Comparison of ENCODE assay signal across 8 cellular contexts in the genomic region with DNA sequence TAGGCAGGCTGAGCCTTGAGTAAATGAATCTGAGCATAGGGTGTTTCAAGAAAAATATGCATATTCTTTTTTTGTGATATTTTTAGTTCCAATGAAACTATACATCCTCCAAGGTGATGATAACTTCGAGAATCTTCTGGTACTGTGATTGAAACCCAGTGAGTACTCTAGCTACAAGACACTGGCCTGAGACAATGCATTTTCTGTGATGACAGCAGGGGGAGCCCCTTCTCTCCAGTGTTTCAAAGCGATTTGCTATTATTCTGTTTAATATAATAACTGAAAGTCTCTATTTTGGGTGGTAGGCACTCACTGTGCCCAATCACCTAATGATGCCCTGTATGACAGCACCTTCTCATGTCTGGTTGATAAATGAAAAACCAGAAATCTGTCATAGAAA. TPM values are rescaled to one million over a fixed set of nuclear protein-coding genes. Genes with fewer than 3 reads are reported as not detected.
A peak's percentile ranks its signal among the peaks of the same experiment; 100 is the strongest.
DNase-seq lines count a peak whose midpoint lies in the region; ATAC-seq and TF ChIP-seq lines count a peak whose summit lies in the region.

No MANE protein-coding gene starts in this region.

- intact Hi-C loops in CD4-positive, alpha-beta T cell (cut with DNase I, micrococcal nuclease) = loop anchor here (1.0 to 5.0 kb wide), 5 partner anchors 94 to 485 kb away; no protein-coding TSS in a partner anchor

- peak overlapping the region; percentile 47 for H3K4me3 Mint-ChIP-seq in CD4-positive, alpha-beta T cell
- no peak overlapping the region for H3K4me3 Mint-ChIP-seq in activated naive CD8-positive, alpha-beta T cell treated with anti-CD3 and anti-CD28 coated beads for 36 hours

- no peaks in the 10 kb centered on the region for H3K27me3 ChIP-seq in CD4-positive, alpha-beta T cell (ENCODE audit: control insufficient read depth, insufficient read depth, low read length)

- H3K27ac Mint-ChIP-seq in CD4-positive, alpha-beta T cell = peak overlapping the region; percentile 50
- H3K27ac Mint-ChIP-seq in activated naive CD8-positive, alpha-beta T cell treated with anti-CD3 and anti-CD28 coated beads for 36 hours = no peak overlapping the region

- peaks cover 9% of the 10 kb centered on the region for H3K36me3 Mint-ChIP-seq in CD4-positive, alpha-beta T cell (ENCODE audit: low read depth)
- peaks cover 13% of the 10 kb centered on the region for H3K36me3 Mint-ChIP-seq in activated naive CD8-positive, alpha-beta T cell treated with anti-CD3 and anti-CD28 coated beads for 36 hours

- peak; percentile 66 for TF ChIP-seq CTCF in CD4-positive, alpha-beta T cell (IDR thresholded peaks at IDR 0.05)

- H3K27ac ChIP-seq in CD4-positive, alpha-beta T cell (ENCODE audit: low read depth, low read length) = no peak overlapping the region

- H3K27me3 Mint-ChIP-seq in CD4-positive, alpha-beta T cell = no peaks in the 10 kb centered on the region
- no peaks in the 10 kb centered on the region for H3K27me3 Mint-ChIP-seq in activated naive CD8-positive, alpha-beta T cell treated with anti-CD3 and anti-CD28 coated beads for 36 hours

- no peaks in the 10 kb centered on the region for H3K9me3 Mint-ChIP-seq in CD4-positive, alpha-beta T cell
- peaks cover 3% of the 10 kb centered on the region for H3K9me3 Mint-ChIP-seq in activated naive CD8-positive, alpha-beta T cell treated with anti-CD3 and anti-CD28 coated beads for 36 hours

- H3K9me3 ChIP-seq in CD4-positive, alpha-beta T cell (ENCODE audit: control insufficient read depth, low read length) = no peaks in the 10 kb centered on the region

- CTCF ChIA-PET in CD4-positive, alpha-beta T cell (lab: Charles Lee) = interaction anchor here (0.6 to 2.8 kb wide), 22 partner anchors 8 to 495 kb away, joined by 3 to 20 read pairs (median 3); a partner anchor contains a TSS

- peaks cover 44% of the 10 kb centered on the region for H3K4me1 Mint-ChIP-seq in CD4-positive, alpha-beta T cell (ENCODE audit: low read depth)
- peaks cover 53% of the 10 kb centered on the region for H3K4me1 Mint-ChIP-seq in activated naive CD8-positive, alpha-beta T cell treated with anti-CD3 and anti-CD28 coated beads for 36 hours

- ATAC-seq in CD4-positive, alpha-beta T cell (ENCODE audit: poor library complexity) = no peak

- POLR2A ChIA-PET in CD4-positive, alpha-beta T cell (lab: Charles Lee) = interaction anchor here (1.0 to 6.3 kb wide), 4 partner anchors 13 to 486 kb away, joined by 3 to 291 read pairs (median 8); a partner anchor contains a TSS

- peak; percentile 34 to 59 (median 46) for DNase-seq in CD4-positive, alpha-beta T cell
- peak; percentile 59 for DNase-seq in HCEC 1CT
- peak; percentile 64 for DNase-seq in RPMI7951 (ENCODE audit: low read depth)
- DNase-seq in activated naive CD8-positive, alpha-beta T cell treated with anti-CD3 and anti-CD28 coated beads for 36 hours = peak; percentile 42
- DNase-seq in left kidney (ENCODE audit: low read depth, low spot score) = peak; percentile 64
- peak; percentile 54 for DNase-seq in stimulated activated naive CD4-positive, alpha-beta T cell treated with Interleukin-2 at 50 U/mL for 16 hours (lab: John Stamatoyannopoulos, UW)
- DNase-seq in DMS153 treated with DMSO at 0.1 percent for 48 hours (lab: John Stamatoyannopoulos, UW; ENCODE audit: unreplicated experiment) = no peak
- no peak for DNase-seq in NCI-H226

RNA-seq across cellular contexts. Expression of a gene that starts 12.1 kb away (rescaled TPM):
- total RNA-seq in CD4-positive, alpha-beta T cell = 100 to 1,000 TPM; 580 to 609 TPM
- 41.6 and 47.7 TPM in 2 replicates for total RNA-seq in RPMI7951 (2014; rRNA removed; shearing (Covaris generic))
- total RNA-seq in activated naive CD8-positive, alpha-beta T cell treated with anti-CD3 and anti-CD28 coated beads for 36 hours = 100 to 1,000 TPM; 109 to 111 TPM

Comparison
In these comparisons a context has a peak if more than half of its experiments do, and no peak if none do; other contexts are left out.
1. DNase-seq: peak in CD4-positive, alpha-beta T cell (10 of 10), HCEC 1CT (single experiment), RPMI7951 (single experiment), activated naive CD8-positive, alpha-beta T cell treated with anti-CD3 and anti-CD28 coated beads for 36 hours (single experiment), left kidney (single experiment) and stimulated activated naive CD4-positive, alpha-beta T cell treated with Interleukin-2 at 50 U/mL for 16 hours (single experiment); none in DMS153 treated with DMSO at 0.1 percent for 48 hours (single experiment) and NCI-H226 (single experiment).
2. RNA of a gene that starts 12.1 kb away (total RNA-seq): 580 to 609 TPM in CD4-positive, alpha-beta T cell; 109 to 111 TPM in activated naive CD8-positive, alpha-beta T cell treated with anti-CD3 and anti-CD28 coated beads for 36 hours and 41.6 to 47.7 TPM in RPMI7951; every median in the first group is over 4 times any median in the second.